In genomic region chr3:184291738-184292445, GRCh38 we compare ENCODE assay signal across 37 cellular contexts. TPM values are rescaled to one million over a fixed set of nuclear protein-coding genes. Genes with fewer than 3 reads are reported as not detected.
"Had no signal": no experiment of that assay in that cellular context is flagged by ENCODE, and none has a peak within 500 bp of the region (broad histone marks: within the 10 kb centered on the region; RNA-seq: fewer than 3 reads in every experiment).

No MANE protein-coding gene starts in this region.

- H3K4me1 ChIP-seq: adrenal gland, breast epithelium had no signal

- ATAC-seq: activated CD8-positive, alpha-beta T cell treated with anti-CD3 and anti-CD28 coated beads for 36 hours; activated naive CD4-positive, alpha-beta T cell treated with anti-CD3 and anti-CD28 coated beads, Interleukin-2, amount 50 U/mL, for 72 hours; activated T-cell treated with anti-CD3 and anti-CD28 coated beads, Interleukin-2, amount 50 U/mL, for 4 hours; activated T-cell treated with anti-CD3 and anti-CD28 coated beads, Interleukin-2, amount 50 U/mL, for 72 hours; activated T-helper 17 cell treated with anti-CD3 and anti-CD28 coated beads, Interleukin-2, amount 50 U/mL, for 72 hours; body of pancreas had no signal

- H3K27me3 Mint-ChIP-seq: activated CD4-positive, alpha-beta memory T cell treated with anti-CD3 and anti-CD28 coated beads for 36 hours; activated T-helper 17 cell treated with anti-CD3 and anti-CD28 coated beads, Interleukin-2, amount 50 U/mL, for 72 hours had no signal

- H3K4me3 Mint-ChIP-seq: activated B cell treated with CpG ODN at 0.5 μM for 24 hours; activated CD4-positive, alpha-beta memory T cell treated with anti-CD3 and anti-CD28 coated beads for 36 hours; activated CD4-positive, alpha-beta T cell treated with anti-CD3 and anti-CD28 coated beads, Interleukin-2, amount 10 ng/mL, durations not matched to agents 24 days and 14 days; activated CD8-positive, alpha-beta T cell treated with anti-CD3 and anti-CD28 coated beads for 36 hours; activated naive CD4-positive, alpha-beta T cell treated with anti-CD3 and anti-CD28 coated beads for 36 hours; activated naive CD8-positive, alpha-beta T cell treated with anti-CD3 and anti-CD28 coated beads for 36 hours; activated T-cell treated with anti-CD3 and anti-CD28 coated beads, Interleukin-2, amount 50 U/mL, for 4 hours; activated T-cell treated with anti-CD3 and anti-CD28 coated beads, Interleukin-2, amount 50 U/mL, for 72 hours; activated T-helper 1 cell treated with anti-CD3 and anti-CD28 coated beads, Interleukin-12 subunit alpha, Interleukin-12 subunit beta, Interleukin-2, Interleukin-4 antibody, amounts not matched to agents 30 ng/mL and 10 ng/mL and 1 ng/mL, durations not matched to agents 14 hours and 24 hours and 36 hours; activated T-helper 17 cell treated with anti-CD3 and anti-CD28 coated beads, Interleukin-2, amount 50 U/mL, for 72 hours; T-helper 1 cell treated with Interleukin-12 subunit alpha and Interleukin-12 subunit beta and Interleukin-4 antibody, amounts not matched to agents 30 μg/mL and 1 μg/mL, for 36 hours; T-helper 2 cell treated with Interferon-gamma antibody and Interleukin-4, amounts not matched to agents 5 μg/mL and 100 μg/mL, for 36 hours had no signal

- H3K9me3 ChIP-seq: adrenal gland, body of pancreas, breast epithelium had no signal

- H3K9me3 Mint-ChIP-seq: activated B cell treated with CpG ODN at 0.5 μM for 24 hours; activated CD4-positive, alpha-beta memory T cell treated with anti-CD3 and anti-CD28 coated beads for 36 hours; activated CD4-positive, alpha-beta T cell treated with anti-CD3 and anti-CD28 coated beads, Interleukin-2, amount 10 ng/mL, durations not matched to agents 24 days and 14 days; activated CD8-positive, alpha-beta T cell treated with anti-CD3 and anti-CD28 coated beads for 36 hours; activated naive CD4-positive, alpha-beta T cell treated with anti-CD3 and anti-CD28 coated beads for 36 hours; activated naive CD4-positive, alpha-beta T cell treated with anti-CD3 and anti-CD28 coated beads, Interleukin-2, amount 50 U/mL, for 72 hours; activated naive CD8-positive, alpha-beta T cell treated with anti-CD3 and anti-CD28 coated beads for 36 hours; activated T-cell treated with anti-CD3 and anti-CD28 coated beads, Interleukin-2, amount 50 U/mL, for 4 hours; activated T-cell treated with anti-CD3 and anti-CD28 coated beads, Interleukin-2, amount 50 U/mL, for 72 hours; activated T-helper 1 cell treated with anti-CD3 and anti-CD28 coated beads, Interleukin-12 subunit alpha, Interleukin-12 subunit beta, Interleukin-2, Interleukin-4 antibody, amounts not matched to agents 30 ng/mL and 10 ng/mL and 1 ng/mL, durations not matched to agents 14 hours and 24 hours and 36 hours; activated T-helper 17 cell treated with anti-CD3 and anti-CD28 coated beads, Interleukin-2, amount 50 U/mL, for 72 hours; T-helper 1 cell treated with Interleukin-12 subunit alpha and Interleukin-12 subunit beta and Interleukin-4 antibody, amounts not matched to agents 30 μg/mL and 1 μg/mL, for 36 hours; T-helper 2 cell treated with Interferon-gamma antibody and Interleukin-4, amounts not matched to agents 5 μg/mL and 100 μg/mL, for 36 hours had no signal

- DNase-seq: activated B cell treated with CpG ODN at 0.5 μM for 24 hours; activated CD4-positive, alpha-beta memory T cell treated with anti-CD3 and anti-CD28 coated beads for 36 hours; activated CD4-positive, alpha-beta T cell treated with anti-CD3 and anti-CD28 coated beads for 4 hours; activated CD4-positive, alpha-beta T cell treated with anti-CD3 and anti-CD28 coated beads, Interleukin-2, amount 10 ng/mL, durations not matched to agents 24 days and 14 days; activated CD4-positive, alpha-beta T cell treated with anti-CD3 and anti-CD28 coated beads, Interleukin-2, amount 50 U/mL, for 1 hour; activated CD4-positive, alpha-beta T cell treated with anti-CD3 and anti-CD28 coated beads, Interleukin-2, amount 50 U/mL, for 4 hours; activated CD4-positive, CD25-positive, alpha-beta regulatory T cell treated with anti-CD3 and anti-CD28 coated beads, Interleukin-2, amount 50 U/mL, for 72 hours; activated CD8-positive, alpha-beta memory T cell treated with anti-CD3 and anti-CD28 coated beads, Interleukin-2, amount 50 U/mL, for 4 hours; activated CD8-positive, alpha-beta T cell treated with anti-CD3 and anti-CD28 coated beads for 36 hours; activated effector memory CD4-positive, alpha-beta T cell treated with anti-CD3 and anti-CD28 coated beads, Interleukin-2, amount 50 U/mL, for 16 hours; activated gamma-delta T cell treated with Interleukin-2 at 50 U/mL for 16 hours; activated naive CD4-positive, alpha-beta T cell; activated naive CD4-positive, alpha-beta T cell treated with anti-CD3 and anti-CD28 coated beads for 36 hours; activated naive CD4-positive, alpha-beta T cell treated with anti-CD3 and anti-CD28 coated beads, Interleukin-2, amount 50 U/mL, for 16 hours; activated naive CD8-positive, alpha-beta T cell treated with anti-CD3 and anti-CD28 coated beads for 36 hours; activated T-cell treated with anti-CD3 and anti-CD28 coated beads for 4 hours; activated T-cell treated with anti-CD3 and anti-CD28 coated beads, Interleukin-2, amount 50 U/mL, for 1 hour; activated T-cell treated with anti-CD3 and anti-CD28 coated beads, Interleukin-2, amount 50 U/mL, for 4 hours; activated T-cell treated with anti-CD3 and anti-CD28 coated beads, Interleukin-2, amount 50 U/mL, for 72 hours; adrenal gland; amniotic stem cell; body of pancreas; brain microvascular endothelial cell; central memory CD4-positive, alpha-beta T cell; T-helper 1 cell; T-helper 2 cell; T-helper 9 cell had no signal

- H3K27ac ChIP-seq: adrenal gland, body of pancreas, brain microvascular endothelial cell, breast epithelium, VCaP had no signal

- H3K36me3 Mint-ChIP-seq: activated CD4-positive, alpha-beta memory T cell treated with anti-CD3 and anti-CD28 coated beads for 36 hours; activated naive CD4-positive, alpha-beta T cell treated with anti-CD3 and anti-CD28 coated beads, Interleukin-2, amount 50 U/mL, for 72 hours; activated naive CD8-positive, alpha-beta T cell treated with anti-CD3 and anti-CD28 coated beads for 36 hours had no signal

- H3K4me1 Mint-ChIP-seq: activated T-helper 17 cell treated with anti-CD3 and anti-CD28 coated beads, Interleukin-2, amount 50 U/mL, for 72 hours had no signal

- H3K27ac Mint-ChIP-seq: activated B cell treated with CpG ODN at 0.5 μM for 24 hours; activated CD4-positive, alpha-beta memory T cell treated with anti-CD3 and anti-CD28 coated beads for 36 hours; activated CD4-positive, alpha-beta T cell treated with anti-CD3 and anti-CD28 coated beads, Interleukin-2, amount 10 ng/mL, durations not matched to agents 24 days and 14 days; activated CD8-positive, alpha-beta T cell treated with anti-CD3 and anti-CD28 coated beads for 36 hours; activated naive CD4-positive, alpha-beta T cell treated with anti-CD3 and anti-CD28 coated beads for 36 hours; activated naive CD4-positive, alpha-beta T cell treated with anti-CD3 and anti-CD28 coated beads, Interleukin-2, amount 50 U/mL, for 72 hours; activated naive CD8-positive, alpha-beta T cell treated with anti-CD3 and anti-CD28 coated beads for 36 hours; activated T-cell treated with anti-CD3 and anti-CD28 coated beads, Interleukin-2, amount 50 U/mL, for 72 hours; activated T-helper 1 cell treated with anti-CD3 and anti-CD28 coated beads, Interleukin-12 subunit alpha, Interleukin-12 subunit beta, Interleukin-2, Interleukin-4 antibody, amounts not matched to agents 30 ng/mL and 10 ng/mL and 1 ng/mL, durations not matched to agents 14 hours and 24 hours and 36 hours; activated T-helper 17 cell treated with anti-CD3 and anti-CD28 coated beads, Interleukin-2, amount 50 U/mL, for 72 hours; T-helper 1 cell treated with Interleukin-12 subunit alpha and Interleukin-12 subunit beta and Interleukin-4 antibody, amounts not matched to agents 30 μg/mL and 1 μg/mL, for 36 hours; T-helper 2 cell treated with Interferon-gamma antibody and Interleukin-4, amounts not matched to agents 5 μg/mL and 100 μg/mL, for 36 hours had no signal

- H3K27me3 ChIP-seq: adrenal gland, body of pancreas, brain microvascular endothelial cell, breast epithelium had no signal

- H3K36me3 ChIP-seq: adrenal gland, brain microvascular endothelial cell, breast epithelium had no signal

- H3K4me3 ChIP-seq: adrenal gland, body of pancreas, breast epithelium had no signal

RNA-seq across cellular contexts. Expression of gene ECE2, which starts 16.1 kb away (rescaled TPM):
- total RNA-seq: activated B cell treated with CpG ODN at 0.5 μM for 24 hours; activated CD4-positive, alpha-beta memory T cell treated with anti-CD3 and anti-CD28 coated beads for 36 hours; activated CD4-positive, alpha-beta T cell treated with anti-CD3 and anti-CD28 coated beads, Interleukin-2, amount 10 ng/mL, durations not matched to agents 24 days and 14 days; activated CD8-positive, alpha-beta memory T cell treated with anti-CD3 and anti-CD28 coated beads for 36 hours; activated CD8-positive, alpha-beta T cell treated with anti-CD3 and anti-CD28 coated beads for 36 hours; activated naive CD4-positive, alpha-beta T cell treated with anti-CD3 and anti-CD28 coated beads for 36 hours; activated naive CD8-positive, alpha-beta T cell treated with anti-CD3 and anti-CD28 coated beads for 36 hours; activated T-cell treated with anti-CD3 and anti-CD28 coated beads, Interleukin-2, amount 50 U/mL, for 4 hours; activated T-cell treated with anti-CD3 and anti-CD28 coated beads, Interleukin-2, amount 50 U/mL, for 72 hours; activated T-helper 1 cell treated with anti-CD3 and anti-CD28 coated beads, Interleukin-12 subunit alpha, Interleukin-12 subunit beta, Interleukin-2, Interleukin-4 antibody, amounts not matched to agents 30 ng/mL and 10 ng/mL and 1 ng/mL, durations not matched to agents 14 hours and 24 hours and 36 hours; activated T-helper 17 cell treated with anti-CD3 and anti-CD28 coated beads, Interleukin-2, amount 50 U/mL, for 72 hours; aorta; astrocyte; breast epithelium had no signal

RNA-seq across cellular contexts. Expression of gene CAMK2N2, which starts 30.5 kb away (rescaled TPM):
- total RNA-seq: activated B cell treated with CpG ODN at 0.5 μM for 24 hours; activated naive CD4-positive, alpha-beta T cell treated with anti-CD3 and anti-CD28 coated beads for 36 hours; activated naive CD8-positive, alpha-beta T cell treated with anti-CD3 and anti-CD28 coated beads for 36 hours; breast epithelium had no signal
